ENCODE assay signal across 8 cellular contexts in genomic region chr1:145430830-145431229, GRCh38. TPM values are rescaled to one million over a fixed set of nuclear protein-coding genes. Genes with fewer than 3 reads are reported as not detected.
DNase-seq lines count a peak whose midpoint lies in the region; ATAC-seq and TF ChIP-seq lines count a peak whose summit lies in the region.
"Not testable (repeated sequence)": the region's sequence is repeated elsewhere in the genome, so short reads cannot be mapped to it uniquely, and the experiment has no call there.
"Had no signal": no experiment of that assay in that cellular context is flagged by ENCODE, and none has a peak within 500 bp of the region (broad histone marks: within the 10 kb centered on the region; RNA-seq: fewer than 3 reads in every experiment).

No MANE protein-coding gene starts in this region.

- H4K8ac ChIP-seq in mesenchymal stem cell (ENCODE audit: low read length): not testable (repeated sequence)

- not testable (repeated sequence) for H2BK120ac ChIP-seq in mesenchymal stem cell (ENCODE audit: low read depth, low read length)

- H2AK5ac ChIP-seq in mesenchymal stem cell (ENCODE audit: low read length, severe bottlenecking): not testable (repeated sequence)

- H3K14ac ChIP-seq in mesenchymal stem cell (ENCODE audit: low read length in 2 of 2): not testable (repeated sequence)

- H3K9me3 Mint-ChIP-seq in endodermal cell; progenitor cell of endocrine pancreas (ENCODE audit: low read depth): not testable (repeated sequence)
- H3K9me3 Mint-ChIP-seq in nephron: peaks cover 20% of the 10 kb centered on the region

- H2BK5ac ChIP-seq in mesenchymal stem cell (ENCODE audit: low read depth, low read length, poor library complexity, severe bottlenecking): not testable (repeated sequence)

- not testable (repeated sequence) for H3K36me3 ChIP-seq in body of pancreas (replicated peaks in 1 of 2; ENCODE audit: insufficient read depth in 1 of 2, low read depth in 2 of 2); endodermal cell (ENCODE audit: control insufficient read depth, insufficient read depth, low read length); mesenchymal stem cell (ENCODE audit: control insufficient read depth in 1 of 2, insufficient read depth in 2 of 2, low read depth in 1 of 2, low read length in 2 of 2)

- peak; percentile 40 for DNase-seq in G401 (ENCODE audit: low spot score)
- DNase-seq in NCI-H69 (lab: John Stamatoyannopoulos, UW): peak; percentile 6
- not testable (repeated sequence) for DNase-seq in body of pancreas; mesenchymal stem cell; progenitor cell of endocrine pancreas (ENCODE audit: low spot score, unreplicated experiment)
- peak; percentile 44 for DNase-seq in endodermal cell

- H3K4ac ChIP-seq in mesenchymal stem cell (ENCODE audit: low read depth in 1 of 2, low read length in 2 of 2): not testable (repeated sequence)

- H3K4me3 Mint-ChIP-seq in endodermal cell (peak overlapping the region; percentile 58), nephron (peak overlapping the region; percentile 65 to 80 (median 68)), progenitor cell of endocrine pancreas (ENCODE audit: low read depth) (peak overlapping the region; percentile 40)

- H3K4me2 ChIP-seq in mesenchymal stem cell (ENCODE audit: low read length, poor library complexity, severe bottlenecking): peak overlapping the region; percentile 34

- H3K27me3 Mint-ChIP-seq in endodermal cell (ENCODE audit: insufficient read depth) (peaks cover 69% of the 10 kb centered on the region), nephron (ENCODE audit: low read depth) (peaks cover 69% of the 10 kb centered on the region), progenitor cell of endocrine pancreas (peaks cover 62% of the 10 kb centered on the region)

- H3K27ac ChIP-seq in body of pancreas; endodermal cell (ENCODE audit: low read depth, low read length); mesenchymal stem cell (ENCODE audit: low read length, poor library complexity, severe bottlenecking): not testable (repeated sequence)

- not testable (repeated sequence) for H3K23ac ChIP-seq in mesenchymal stem cell (ENCODE audit: low read length in 2 of 2)

- not testable (repeated sequence) for H2BK15ac ChIP-seq in mesenchymal stem cell (ENCODE audit: low read depth, poor library complexity, severe bottlenecking)

- intact Hi-C loops in body of pancreas (cut with DNase I): not testable (repeated sequence)

- not testable (repeated sequence) for H3K4me1 ChIP-seq in body of pancreas; endodermal cell (ENCODE audit: control insufficient read depth, insufficient read depth, low read length); mesenchymal stem cell (ENCODE audit: control insufficient read depth, insufficient read depth, low read depth, low read length)

- TF ChIP-seq POLR2A in body of pancreas (IDR thresholded peaks at IDR 0.05): not testable (repeated sequence)

- whole genome bisulfite sequencing in body of pancreas, 2 donors: 10 to 27% methylated on average over 10 of the region's 15 CpGs
- 6% methylated on average over 3 of the region's 15 CpGs; no CpG with 5 or more reads in 1 of the 2 experiments for WGBS in endodermal cell (ENCODE audit: insufficient coverage in 1 of 2, insufficient read length in 1 of 2), 2 experiments
- no CpG with 5 or more reads among the region's 15 CpGs for WGBS in mesenchymal stem cell

- not testable (repeated sequence) for TF ChIP-seq CTCF in body of pancreas (IDR thresholded peaks at IDR 0.05); endodermal cell (conservative IDR thresholded peaks at IDR 0.05); nephron (IDR thresholded peaks at IDR 0.05; ENCODE audit: unreplicated experiment in 3 of 3); progenitor cell of endocrine pancreas (IDR thresholded peaks at IDR 0.05; ENCODE audit: unreplicated experiment)

- H3K36me3 Mint-ChIP-seq in endodermal cell (ENCODE audit: low read depth); nephron (ENCODE audit: low read depth); progenitor cell of endocrine pancreas (ENCODE audit: insufficient read depth): not testable (repeated sequence)

- not testable (repeated sequence) for H3K27me3 ChIP-seq in body of pancreas
- H3K27me3 ChIP-seq in endodermal cell (ENCODE audit: control insufficient read depth, insufficient read depth, low read length, poor library complexity, severe bottlenecking) (peaks cover 53% of the 10 kb centered on the region), mesenchymal stem cell (ENCODE audit: control insufficient read depth in 1 of 2, insufficient read depth in 1 of 2, low read length in 2 of 2) (peaks cover 19 to 29% of the 10 kb centered on the region in 2 experiments)

- H3K4me1 Mint-ChIP-seq in endodermal cell; nephron; progenitor cell of endocrine pancreas (ENCODE audit: low read depth): not testable (repeated sequence)

- not testable (repeated sequence) for H2AFZ ChIP-seq in mesenchymal stem cell (ENCODE audit: low read depth, low read length)

- H3K4me3 ChIP-seq in body of pancreas; mesenchymal stem cell (ENCODE audit: insufficient read depth in 1 of 2, low read depth in 1 of 2, low read length in 2 of 2): not testable (repeated sequence)
- H3K4me3 ChIP-seq in endodermal cell (ENCODE audit: low read length): peak overlapping the region; percentile 69

- not testable (repeated sequence) for H3K9ac ChIP-seq in endodermal cell (ENCODE audit: extremely low read depth, low read length, poor library complexity, severe bottlenecking); mesenchymal stem cell (ENCODE audit: low read length)

- H2BK12ac ChIP-seq in mesenchymal stem cell (ENCODE audit: low read length in 2 of 2): not testable (repeated sequence)

- H4K91ac ChIP-seq in mesenchymal stem cell (ENCODE audit: low read length): not testable (repeated sequence)

- not testable (repeated sequence) for H3K79me1 ChIP-seq in mesenchymal stem cell (replicated peaks; ENCODE audit: low read length, poor library complexity, severe bottlenecking)

- H3K18ac ChIP-seq in mesenchymal stem cell (ENCODE audit: low read depth in 1 of 2, low read length in 2 of 2): not testable (repeated sequence)

- peak; percentile 24 for ATAC-seq in body of pancreas

- not testable (repeated sequence) for H3K9me3 ChIP-seq in body of pancreas; endodermal cell (ENCODE audit: control insufficient read depth, low read length)
- H3K9me3 ChIP-seq in mesenchymal stem cell (ENCODE audit: control insufficient read depth, low read length): peaks cover 13% of the 10 kb centered on the region

- in situ Hi-C loops in G401 (cut with HindIII; ENCODE audit: low sequenced_read_pairs): not testable (repeated sequence)

- not testable (repeated sequence) for H3K27ac Mint-ChIP-seq in endodermal cell, nephron, progenitor cell of endocrine pancreas

RNA-seq across cellular contexts. Expression of gene NBPF20, which starts 5.4 kb away (rescaled TPM):
- 0.18 and 1.7 TPM in 2 replicates for total RNA-seq in G401 (2014; rRNA removed; shearing (Covaris generic))
- total RNA-seq in body of pancreas (1 to 10 TPM; 3.6 TPM), endodermal cell (1 to 10 TPM; 5.2 to 6.9 TPM), progenitor cell of endocrine pancreas (5.5 and 6.1 TPM in 2 replicates)
- 0.93 TPM for polyA plus RNA-seq in endodermal cell (2013, experiment 1 of 2)
- 1.8 TPM for polyA plus RNA-seq in endodermal cell (2013, experiment 2 of 2)
- 0.69 TPM for polyA plus RNA-seq in mesenchymal stem cell (2013, experiment 1 of 2)
- 0.48 TPM for polyA plus RNA-seq in mesenchymal stem cell (2013, experiment 2 of 2)
- polyA plus RNA-seq: CD14-positive monocyte had no signal
